In the genomic region with DNA sequence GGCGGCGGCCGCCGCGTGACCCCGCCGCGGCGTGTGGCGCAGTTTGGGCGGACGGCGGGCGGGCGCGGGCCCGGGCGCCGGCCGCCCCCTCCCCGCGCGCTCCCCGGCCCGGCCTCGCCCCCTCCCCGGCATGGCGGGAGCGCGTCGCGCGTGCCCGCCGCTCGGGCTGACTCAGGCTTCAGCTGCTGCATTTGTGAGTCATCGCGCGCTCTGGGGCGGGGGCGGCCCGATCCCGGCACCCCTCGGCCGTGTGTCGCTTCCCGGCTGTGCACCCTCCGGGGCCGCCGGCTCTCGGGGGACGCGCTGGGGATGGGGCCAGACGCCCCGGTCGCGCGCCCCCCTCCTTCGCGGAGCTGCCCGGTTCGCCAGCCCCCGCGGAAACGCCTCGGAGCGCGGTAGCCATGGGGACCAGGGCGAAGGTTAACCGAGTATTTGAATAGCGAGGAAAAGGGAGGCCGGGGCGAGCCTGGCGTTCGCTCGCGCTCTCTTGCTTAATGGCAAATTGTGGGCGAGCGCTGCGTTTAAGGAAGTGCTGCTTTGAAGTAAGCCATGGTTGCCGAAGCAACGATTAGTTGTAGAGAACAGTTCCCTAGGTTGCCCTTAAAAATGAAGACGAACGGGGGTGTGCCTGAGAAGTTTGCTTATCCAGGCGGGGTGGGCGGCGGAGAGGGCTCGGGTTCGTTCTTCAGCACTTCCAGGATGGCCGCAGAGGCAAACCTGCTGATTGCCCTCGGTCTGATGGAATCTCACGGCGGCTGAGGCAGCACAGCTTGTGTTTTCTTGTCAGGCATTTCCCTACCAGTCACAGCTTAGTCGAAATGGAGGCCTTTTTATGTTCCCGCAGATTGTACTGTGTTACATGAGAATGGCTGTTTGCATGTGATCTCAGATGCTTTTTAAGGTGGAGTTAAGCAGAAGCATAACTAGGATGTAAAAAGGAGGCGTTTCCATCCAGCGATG, we compare ENCODE assay signal across 8 cellular contexts. TPM values are rescaled to one million over a fixed set of nuclear protein-coding genes. Genes with fewer than 3 reads are reported as not detected.
A peak's percentile ranks its signal among the peaks of the same experiment; 100 is the strongest.
DNase-seq lines count a peak whose midpoint lies in the region; ATAC-seq and TF ChIP-seq lines count a peak whose summit lies in the region.

No MANE protein-coding gene starts in this region.

- H3K4me3 ChIP-seq in osteoblast (ENCODE audit: insufficient read depth, low read length), result peak overlapping the region; percentile 99
- peak overlapping the region; percentile 99 for H3K4me3 ChIP-seq in suprapubic skin

- TF ChIP-seq EP300 in suprapubic skin (IDR thresholded peaks at IDR 0.05), result no peak

- ATAC-seq in GM19043 (IDR thresholded peaks at IDR 0.05; ENCODE audit: low read depth, unreplicated experiment), result peak; percentile 19
- ATAC-seq in HG03432 (IDR thresholded peaks at IDR 0.05; ENCODE audit: unreplicated experiment), result peak; percentile 23
- peak; percentile 52 to 53 for ATAC-seq in activated naive CD4-positive, alpha-beta T cell treated with anti-CD3 and anti-CD28 coated beads, Interleukin-2, amount 50 U/mL, for 72 hours

- in situ Hi-C loops in SK-MEL-5 (cut with HindIII; ENCODE audit: low pct_unique_long_range_greater_than_20kb, low sequenced_read_pairs), result no loop called here

- no peaks in the 10 kb centered on the region for H3K9me3 Mint-ChIP-seq in activated naive CD4-positive, alpha-beta T cell treated with anti-CD3 and anti-CD28 coated beads, Interleukin-2, amount 50 U/mL, for 72 hours
- H3K9me3 Mint-ChIP-seq in glutamatergic neuron (ENCODE audit: unreplicated experiment), result peaks cover 9% of the 10 kb centered on the region

- DNase-seq in AG09319 (ENCODE audit: extremely low read depth, low read depth) (peak; percentile 41), SK-MEL-5 (ENCODE audit: low read depth, low spot score) (peak; percentile 38), glutamatergic neuron (peak; percentile 64), osteoblast (ENCODE audit: insufficient read length, low spot score, missing footprints) (peak; percentile 98), suprapubic skin (ENCODE audit: low spot score in 2 of 2) (peak; percentile 87 to 88)
- peak; percentile 78 to 90 for DNase-seq in activated naive CD4-positive, alpha-beta T cell treated with anti-CD3 and anti-CD28 coated beads, Interleukin-2, amount 50 U/mL, for 72 hours (ENCODE audit: low spot score in 2 of 2)

- H3K4me2 ChIP-seq in osteoblast (ENCODE audit: insufficient read depth, low read length), result peak overlapping the region; percentile 96

- no peak for TF ChIP-seq CTCF in AG09319 (IDR thresholded peaks at IDR 0.05; ENCODE audit: low read depth, low read length)
- TF ChIP-seq CTCF in glutamatergic neuron (IDR thresholded peaks at IDR 0.05; ENCODE audit: partially characterized antibody, unreplicated experiment), result no peak
- TF ChIP-seq CTCF in osteoblast (IDR thresholded peaks at IDR 0.05; ENCODE audit: extremely low read depth, low read depth, low read length), result no peak
- no peak for TF ChIP-seq CTCF in suprapubic skin (IDR thresholded peaks at IDR 0.05)

- H3K36me3 Mint-ChIP-seq in activated naive CD4-positive, alpha-beta T cell treated with anti-CD3 and anti-CD28 coated beads, Interleukin-2, amount 50 U/mL, for 72 hours, result peaks cover 47 to 50% of the 10 kb centered on the region in 2 donors
- H3K36me3 Mint-ChIP-seq in glutamatergic neuron (ENCODE audit: unreplicated experiment), result peaks cover 4% of the 10 kb centered on the region

- H3K79me2 ChIP-seq in osteoblast (ENCODE audit: insufficient read depth, low read length), result peaks cover 64% of the 10 kb centered on the region

- H3K27ac Mint-ChIP-seq in activated naive CD4-positive, alpha-beta T cell treated with anti-CD3 and anti-CD28 coated beads, Interleukin-2, amount 50 U/mL, for 72 hours, result peak overlapping the region; percentile 87 to 99
- H3K27ac Mint-ChIP-seq in glutamatergic neuron (ENCODE audit: unreplicated experiment), result peak overlapping the region; percentile 78

- WGBS in suprapubic skin, result under 1% methylated on average over 39 of the region's 97 CpGs

- peaks cover 14% of the 10 kb centered on the region for H3K4me1 Mint-ChIP-seq in glutamatergic neuron (ENCODE audit: low read depth, unreplicated experiment)

- H3K27ac ChIP-seq in osteoblast (ENCODE audit: low read depth, low read length), result peak overlapping the region; percentile 99
- H3K27ac ChIP-seq in suprapubic skin, result peak overlapping the region; percentile 100

- H4K20me1 ChIP-seq in osteoblast (ENCODE audit: insufficient read depth, low read length), result peaks cover 44% of the 10 kb centered on the region

- peak in 1 of 2 donors; percentile 55 for TF ChIP-seq POLR2A in suprapubic skin (IDR thresholded peaks at IDR 0.05)

- H3K9me3 ChIP-seq in osteoblast (ENCODE audit: low read depth, low read length) (no peaks in the 10 kb centered on the region), suprapubic skin (no peaks in the 10 kb centered on the region)

- H3K27me3 ChIP-seq in osteoblast (ENCODE audit: insufficient read depth, low read length) (no peaks in the 10 kb centered on the region), suprapubic skin (no peaks in the 10 kb centered on the region)

- H3K4me3 Mint-ChIP-seq in glutamatergic neuron (ENCODE audit: unreplicated experiment), result peak overlapping the region; percentile 98

- peaks cover 9% of the 10 kb centered on the region for H3K27me3 Mint-ChIP-seq in glutamatergic neuron (ENCODE audit: unreplicated experiment)

- H3K4me1 ChIP-seq in osteoblast (ENCODE audit: insufficient read depth, low read length) (peaks cover 22% of the 10 kb centered on the region), suprapubic skin (peaks cover 35% of the 10 kb centered on the region)

- no peak overlapping the region for H2AFZ ChIP-seq in osteoblast (ENCODE audit: low read length)

- H3K36me3 ChIP-seq in osteoblast (ENCODE audit: insufficient read depth, low read length) (peaks cover 47% of the 10 kb centered on the region), suprapubic skin (peaks cover 43% of the 10 kb centered on the region)

RNA-seq across cellular contexts. Expression of gene EIF5, which starts 0.9 kb away (rescaled TPM):
- 149 and 153 TPM in 2 replicates for total RNA-seq in SK-MEL-5 (2014; rRNA removed; shearing (Covaris generic))
- 164 and 217 TPM in 2 replicates for polyA plus RNA-seq in SK-MEL-5 (2015; cell fraction: cytosol; rRNA removed)
- 212 and 255 TPM in 2 replicates for polyA plus RNA-seq in SK-MEL-5 (2015; cell fraction: nucleus; rRNA removed)
- 100 to 1,000 TPM; 154 to 243 TPM for total RNA-seq in activated naive CD4-positive, alpha-beta T cell treated with anti-CD3 and anti-CD28 coated beads, Interleukin-2, amount 50 U/mL, for 72 hours
- 232 TPM for total RNA-seq in glutamatergic neuron (ENCODE audit: unreplicated experiment)
- 197 and 221 TPM in 2 replicates for total RNA-seq in osteoblast
- 100 to 1,000 TPM; 167 to 241 (median 194) TPM for total RNA-seq in suprapubic skin

RNA-seq across cellular contexts. Expression of gene MARK3, which starts 50.3 kb away (rescaled TPM):
- total RNA-seq in SK-MEL-5 (2014; rRNA removed; shearing (Covaris generic)), result 57.2 and 60.6 TPM in 2 replicates
- 54.4 and 58.8 TPM in 2 replicates for polyA plus RNA-seq in SK-MEL-5 (2015; cell fraction: cytosol; rRNA removed)
- 165 and 185 TPM in 2 replicates for polyA plus RNA-seq in SK-MEL-5 (2015; cell fraction: nucleus; rRNA removed)
- total RNA-seq in activated naive CD4-positive, alpha-beta T cell treated with anti-CD3 and anti-CD28 coated beads, Interleukin-2, amount 50 U/mL, for 72 hours, result 10 to 100 TPM; 67.0 to 91.4 TPM
- total RNA-seq in glutamatergic neuron (ENCODE audit: unreplicated experiment) (110 TPM), osteoblast (101 and 108 TPM in 2 replicates), suprapubic skin (10 to 100 TPM; 44.6 to 95.2 (median 57.2) TPM)

Comparison
In these comparisons a context has a peak if more than half of its experiments do, and no peak if none do; other contexts are left out.
1. Peak in every context shown above with its lines: DNase-seq, ATAC-seq, H3K4me3 ChIP-seq and H3K27ac ChIP-seq.
2. DNase-seq: peak in every context shown above with its lines; median percentile 98 in osteoblast; 88 in suprapubic skin; 84 in activated naive CD4-positive, alpha-beta T cell treated with anti-CD3 and anti-CD28 coated beads, Interleukin-2, amount 50 U/mL, for 72 hours; 64 in glutamatergic neuron; 41 in AG09319; 38 in SK-MEL-5.